8 cellular contexts compared by ENCODE assay signal in the genomic region with DNA sequence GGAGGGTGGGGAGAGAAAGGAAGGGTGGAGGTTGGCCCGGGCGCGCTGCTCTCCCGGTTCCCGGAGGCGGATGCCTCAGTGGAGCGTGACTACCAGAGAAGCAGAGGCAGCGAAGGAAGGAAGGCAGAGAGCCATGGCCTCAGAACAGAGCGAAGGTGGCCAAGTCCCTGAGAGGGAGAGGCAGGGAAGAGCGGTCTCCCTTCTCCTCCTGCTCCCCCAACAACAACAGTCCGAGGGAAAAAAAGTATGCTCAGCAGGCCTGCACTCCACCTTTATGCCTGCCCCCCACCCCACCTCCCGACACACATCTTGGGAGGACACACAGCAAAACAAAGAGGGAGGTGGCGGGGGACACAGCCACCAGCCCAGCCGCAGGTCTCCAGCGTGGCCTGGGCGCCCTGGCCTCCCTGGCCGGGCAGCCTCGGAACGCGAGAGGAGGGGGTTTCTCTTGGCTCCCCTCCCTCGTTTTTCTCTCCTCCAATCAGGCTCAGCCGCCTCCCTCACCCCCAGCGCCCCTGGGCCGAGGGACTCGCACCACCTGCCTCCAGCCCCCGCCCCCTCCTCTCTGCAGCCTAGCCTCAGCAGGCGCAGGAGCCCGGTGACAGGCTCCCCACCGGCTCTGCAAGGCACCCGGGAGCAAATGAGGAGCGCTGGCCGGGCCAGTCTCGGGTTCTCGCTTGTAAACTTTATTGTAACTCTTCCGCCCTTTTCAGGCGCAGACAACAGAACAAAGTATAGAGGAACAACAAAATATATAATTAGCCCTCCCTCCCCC. TPM values are rescaled to one million over a fixed set of nuclear protein-coding genes. Genes with fewer than 3 reads are reported as not detected.
A peak's percentile ranks its signal among the peaks of the same experiment; 100 is the strongest.
DNase-seq lines count a peak whose midpoint lies in the region; ATAC-seq and TF ChIP-seq lines count a peak whose summit lies in the region.

No MANE protein-coding gene starts in this region.

- H3K4me1 Mint-ChIP-seq in CD4-positive, CD25-positive, alpha-beta regulatory T cell: peaks cover under 1 to 53% (median 37%) of the 10 kb centered on the region in 4 donors

- peaks cover 9% of the 10 kb centered on the region for H3K79me1 ChIP-seq in mesenchymal stem cell (replicated peaks; ENCODE audit: low read length, poor library complexity, severe bottlenecking)

- peak overlapping the region; percentile 97 for H3K4me2 ChIP-seq in mesenchymal stem cell (ENCODE audit: low read length, poor library complexity, severe bottlenecking)

- no peaks in the 10 kb centered on the region for H3K36me3 ChIP-seq in CD4-positive, CD25-positive, alpha-beta regulatory T cell (ENCODE audit: control insufficient read depth, insufficient read depth, low read length)
- H3K36me3 ChIP-seq in WERI-Rb-1 (no peaks in the 10 kb centered on the region), mesenchymal stem cell (ENCODE audit: control insufficient read depth in 1 of 2, insufficient read depth in 2 of 2, low read depth in 1 of 2, low read length in 2 of 2) (peaks cover 4 to 9% of the 10 kb centered on the region in 2 experiments)

- H4K8ac ChIP-seq in mesenchymal stem cell (ENCODE audit: low read length): peak overlapping the region; percentile 39

- ATAC-seq in CD4-positive, CD25-positive, alpha-beta regulatory T cell (ENCODE audit: low read depth in 2 of 2): no peak
- ATAC-seq in left cardiac atrium: no peak

- H2BK5ac ChIP-seq in mesenchymal stem cell (ENCODE audit: low read depth, low read length, poor library complexity, severe bottlenecking): peak overlapping the region; percentile 77

- H3K4me3 Mint-ChIP-seq in CD4-positive, CD25-positive, alpha-beta regulatory T cell: peak overlapping the region; percentile 88 to 97 (median 92)

- peak overlapping the region; percentile 48 to 79 for H3K23ac ChIP-seq in mesenchymal stem cell (ENCODE audit: low read length in 2 of 2)

- peak overlapping the region; percentile 100 for H4K91ac ChIP-seq in mesenchymal stem cell (ENCODE audit: low read length)

- no peak overlapping the region for H2AFZ ChIP-seq in mesenchymal stem cell (ENCODE audit: low read depth, low read length)

- peaks cover 27% of the 10 kb centered on the region for H3K27me3 ChIP-seq in CD4-positive, CD25-positive, alpha-beta regulatory T cell (ENCODE audit: control insufficient read depth, insufficient read depth, low read length)
- peaks cover 73% of the 10 kb centered on the region for H3K27me3 ChIP-seq in WERI-Rb-1 (ENCODE audit: insufficient read depth, low read depth, severe bottlenecking)
- peaks cover 22 to 29% of the 10 kb centered on the region in 2 experiments for H3K27me3 ChIP-seq in mesenchymal stem cell (ENCODE audit: control insufficient read depth in 1 of 2, insufficient read depth in 1 of 2, low read length in 2 of 2)

- peaks cover 0 to 6% (median 0%) of the 10 kb centered on the region in 7 donors for H3K9me3 Mint-ChIP-seq in CD4-positive, CD25-positive, alpha-beta regulatory T cell

- intact Hi-C loops in left cardiac atrium (cut with DNase I): loop anchor here (10.0 kb wide), 2 partner anchors 277 to 587 kb away; no protein-coding TSS in a partner anchor

- H3K36me3 Mint-ChIP-seq in CD4-positive, CD25-positive, alpha-beta regulatory T cell: no peaks in the 10 kb centered on the region

- H3K14ac ChIP-seq in mesenchymal stem cell (ENCODE audit: low read length in 2 of 2): peak overlapping the region; percentile 0 to 20

- no peak for DNase-seq in CD4-positive, CD25-positive, alpha-beta regulatory T cell
- DNase-seq in HT1080 (ENCODE audit: low read depth): peak; percentile 74
- peak; percentile 71 for DNase-seq in WERI-Rb-1
- peak; percentile 69 for DNase-seq in mesenchymal stem cell
- no peak for DNase-seq in activated gamma-delta T cell (lab: John Stamatoyannopoulos, UW)
- no peak for DNase-seq in activated CD8-positive, alpha-beta memory T cell treated with anti-CD3 and anti-CD28 coated beads, Interleukin-2, amount 50 U/mL, for 4 hours
- DNase-seq in ureter (ENCODE audit: low spot score): no peak
- no peak for DNase-seq in left cardiac atrium

- H2AK5ac ChIP-seq in mesenchymal stem cell (ENCODE audit: low read length, severe bottlenecking): peak overlapping the region; percentile 5

- H3K4ac ChIP-seq in mesenchymal stem cell (ENCODE audit: low read depth in 1 of 2, low read length in 2 of 2): peak overlapping the region; percentile 95 to 96

- H3K27ac Mint-ChIP-seq in CD4-positive, CD25-positive, alpha-beta regulatory T cell: peak overlapping the region in 1 of 3 donors; percentile 26

- peaks cover 58% of the 10 kb centered on the region for H3K4me1 ChIP-seq in CD4-positive, CD25-positive, alpha-beta regulatory T cell (ENCODE audit: control insufficient read depth, insufficient read depth, low read length, poor library complexity, severe bottlenecking)
- peaks cover 22% of the 10 kb centered on the region for H3K4me1 ChIP-seq in mesenchymal stem cell (ENCODE audit: control insufficient read depth, insufficient read depth, low read depth, low read length)

- WGBS in mesenchymal stem cell: under 1% methylated on average over 33 of the region's 36 CpGs

- H3K27me3 Mint-ChIP-seq in CD4-positive, CD25-positive, alpha-beta regulatory T cell: peaks cover 87% of the 10 kb centered on the region

- peak overlapping the region; percentile 61 for H2BK120ac ChIP-seq in mesenchymal stem cell (ENCODE audit: low read depth, low read length)

- H3K4me3 ChIP-seq in CD4-positive, CD25-positive, alpha-beta regulatory T cell (ENCODE audit: low read depth, low read length): peak overlapping the region; percentile 68
- peak overlapping the region; percentile 91 for H3K4me3 ChIP-seq in WERI-Rb-1 (ENCODE audit: low read depth, low read length)
- peak overlapping the region; percentile 49 to 87 for H3K4me3 ChIP-seq in mesenchymal stem cell (ENCODE audit: insufficient read depth in 1 of 2, low read depth in 1 of 2, low read length in 2 of 2)

- no peak overlapping the region for H3K27ac ChIP-seq in CD4-positive, CD25-positive, alpha-beta regulatory T cell (ENCODE audit: insufficient read depth, low read length, poor library complexity, severe bottlenecking)
- H3K27ac ChIP-seq in WERI-Rb-1 (no peak overlapping the region), mesenchymal stem cell (ENCODE audit: low read length, poor library complexity, severe bottlenecking) (peak overlapping the region; percentile 64)

- H3K9me3 ChIP-seq in CD4-positive, CD25-positive, alpha-beta regulatory T cell (ENCODE audit: control insufficient read depth in 2 of 2, low read length in 2 of 2): no peaks in the 10 kb centered on the region
- no peaks in the 10 kb centered on the region for H3K9me3 ChIP-seq in WERI-Rb-1 (ENCODE audit: severe bottlenecking)
- H3K9me3 ChIP-seq in mesenchymal stem cell (ENCODE audit: control insufficient read depth, low read length): no peaks in the 10 kb centered on the region

- no peak for TF ChIP-seq CTCF in WERI-Rb-1 (IDR thresholded peaks at IDR 0.05; ENCODE audit: low read depth, low read length)

- peak overlapping the region; percentile 82 to 94 for H2BK12ac ChIP-seq in mesenchymal stem cell (ENCODE audit: low read length in 2 of 2)

- peak overlapping the region; percentile 98 for H3K9ac ChIP-seq in mesenchymal stem cell (ENCODE audit: low read length)

- H3K18ac ChIP-seq in mesenchymal stem cell (ENCODE audit: low read depth in 1 of 2, low read length in 2 of 2): peak overlapping the region; percentile 55 to 98

- peak overlapping the region; percentile 55 for H2BK15ac ChIP-seq in mesenchymal stem cell (ENCODE audit: low read depth, poor library complexity, severe bottlenecking)

RNA-seq across cellular contexts. Expression of a gene that starts 1.1 kb away (rescaled TPM):
- 2.1 TPM for total RNA-seq in CD4-positive, CD25-positive, alpha-beta regulatory T cell
- polyA plus RNA-seq in CD4-positive, CD25-positive, alpha-beta regulatory T cell: 1 to 10 TPM in 3 of 4 donors, under 1 TPM in 1; 0.77 to 7.2 (median 2.1) TPM
- 12.3 and 17.8 TPM in 2 replicates for total RNA-seq in HT1080 (2014; rRNA removed; shearing (Covaris generic))
- polyA plus RNA-seq in HT1080 (2015; cell fraction: cytosol; rRNA removed): 17.1 and 18.8 TPM in 2 replicates
- polyA plus RNA-seq in HT1080 (2015; cell fraction: nucleus; rRNA removed): 10.0 and 10.2 TPM in 2 replicates
- 108 TPM for polyA plus RNA-seq in mesenchymal stem cell (2013, experiment 1 of 2)
- 115 TPM for polyA plus RNA-seq in mesenchymal stem cell (2013, experiment 2 of 2)
- total RNA-seq in ureter (28.9 TPM), left cardiac atrium (1 to 10 TPM in 1 of 2 donors, under 1 TPM in 1; 0.44 to 1.1 TPM)

RNA-seq across cellular contexts. Expression of a gene that starts 3.2 kb away (rescaled TPM):
- total RNA-seq in CD4-positive, CD25-positive, alpha-beta regulatory T cell: not detected
- polyA plus RNA-seq in CD4-positive, CD25-positive, alpha-beta regulatory T cell: not detected
- 10.8 and 11.2 TPM in 2 replicates for total RNA-seq in HT1080 (2014; rRNA removed; shearing (Covaris generic))
- 10.9 and 11.3 TPM in 2 replicates for polyA plus RNA-seq in HT1080 (2015; cell fraction: cytosol; rRNA removed)
- 11.4 and 17.7 TPM in 2 replicates for polyA plus RNA-seq in HT1080 (2015; cell fraction: nucleus; rRNA removed)
- 53.4 TPM for polyA plus RNA-seq in mesenchymal stem cell (2013, experiment 1 of 2)
- polyA plus RNA-seq in mesenchymal stem cell (2013, experiment 2 of 2): 50.0 TPM
- 56.2 TPM for total RNA-seq in ureter
- total RNA-seq in left cardiac atrium: under 1 TPM in 1 of 2 donors, not detected in 1; 0.32 TPM

RNA-seq across cellular contexts. Expression of a gene that starts 7.1 kb away (rescaled TPM):
- total RNA-seq in CD4-positive, CD25-positive, alpha-beta regulatory T cell: not detected
- not detected for polyA plus RNA-seq in CD4-positive, CD25-positive, alpha-beta regulatory T cell
- 19.2 and 23.4 TPM in 2 replicates for total RNA-seq in HT1080 (2014; rRNA removed; shearing (Covaris generic))
- 17.2 and 18.9 TPM in 2 replicates for polyA plus RNA-seq in HT1080 (2015; cell fraction: cytosol; rRNA removed)
- polyA plus RNA-seq in HT1080 (2015; cell fraction: nucleus; rRNA removed): 70.8 and 81.1 TPM in 2 replicates
- 37.1 TPM for polyA plus RNA-seq in mesenchymal stem cell (2013, experiment 1 of 2)
- 35.9 TPM for polyA plus RNA-seq in mesenchymal stem cell (2013, experiment 2 of 2)
- total RNA-seq in ureter (111 TPM), left cardiac atrium (1 to 10 TPM in 1 of 2 donors, under 1 TPM in 1; 0.63 to 2.2 TPM)

RNA-seq across cellular contexts. Expression of a gene that starts 14.3 kb away (rescaled TPM):
- 0.25 TPM for total RNA-seq in CD4-positive, CD25-positive, alpha-beta regulatory T cell
- polyA plus RNA-seq in CD4-positive, CD25-positive, alpha-beta regulatory T cell: not detected
- 25.1 and 31.4 TPM in 2 replicates for total RNA-seq in HT1080 (2014; rRNA removed; shearing (Covaris generic))
- 70.5 and 79.1 TPM in 2 replicates for polyA plus RNA-seq in HT1080 (2015; cell fraction: cytosol; rRNA removed)
- 63.8 and 72.9 TPM in 2 replicates for polyA plus RNA-seq in HT1080 (2015; cell fraction: nucleus; rRNA removed)
- 47.3 TPM for polyA plus RNA-seq in mesenchymal stem cell (2013, experiment 1 of 2)
- 47.4 TPM for polyA plus RNA-seq in mesenchymal stem cell (2013, experiment 2 of 2)
- 33.2 TPM for total RNA-seq in ureter
- total RNA-seq in left cardiac atrium: not detected

RNA-seq across cellular contexts. Expression of a gene that starts 18.3 kb away (rescaled TPM):
- not detected for total RNA-seq in CD4-positive, CD25-positive, alpha-beta regulatory T cell
- polyA plus RNA-seq in CD4-positive, CD25-positive, alpha-beta regulatory T cell: not detected
- 0.47 and 0.51 TPM in 2 replicates for total RNA-seq in HT1080 (2014; rRNA removed; shearing (Covaris generic))
- 3.2 and 3.6 TPM in 2 replicates for polyA plus RNA-seq in HT1080 (2015; cell fraction: cytosol; rRNA removed)
- polyA plus RNA-seq in HT1080 (2015; cell fraction: nucleus; rRNA removed): 23.0 and 23.5 TPM in 2 replicates
- 15.0 TPM for polyA plus RNA-seq in mesenchymal stem cell (2013, experiment 1 of 2)
- polyA plus RNA-seq in mesenchymal stem cell (2013, experiment 2 of 2): 14.1 TPM
- total RNA-seq in ureter (30.1 TPM), left cardiac atrium (under 1 TPM in 1 of 2 donors, not detected in 1; 0.41 TPM)

Comparison
In these comparisons a context has a peak if more than half of its experiments do, and no peak if none do; other contexts are left out.
1. DNase-seq: peak in HT1080 (single experiment), WERI-Rb-1 (single experiment) and mesenchymal stem cell (single experiment); none in CD4-positive, CD25-positive, alpha-beta regulatory T cell (0 of 3), activated gamma-delta T cell (single experiment), activated CD8-positive, alpha-beta memory T cell treated with anti-CD3 and anti-CD28 coated beads, Interleukin-2, amount 50 U/mL, for 4 hours (single experiment), ureter (single experiment) and left cardiac atrium (single experiment).
2. Peak in every context shown above with its lines, with median percentiles within 50 percentile points of each other: H3K4me3 ChIP-seq.